ENCODE assay signal across 17 cellular contexts in the genomic region with DNA sequence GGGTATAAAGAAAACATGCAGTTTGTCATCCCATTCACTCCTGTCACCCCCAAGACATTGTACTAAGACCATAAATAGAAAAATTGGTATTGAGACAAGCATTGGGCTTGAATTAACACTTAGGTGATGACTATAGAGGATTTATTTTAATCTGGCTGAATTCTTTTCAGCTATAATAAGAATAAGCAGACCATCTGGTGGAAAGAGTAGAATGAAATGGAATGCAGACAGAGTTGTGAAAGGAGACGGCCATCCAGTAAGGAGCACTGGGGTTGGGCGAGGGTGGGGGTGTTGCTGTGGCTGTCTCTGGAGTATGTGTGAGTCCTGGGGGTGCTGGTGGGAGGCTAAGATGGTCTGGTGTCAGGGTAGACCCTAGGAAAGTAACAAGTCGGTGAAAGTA.
A peak's percentile ranks its signal among the peaks of the same experiment; 100 is the strongest.
DNase-seq lines count a peak whose midpoint lies in the region; ATAC-seq, FAIRE-seq and TF ChIP-seq lines count a peak whose summit lies in the region.
"Had no signal": no experiment of that assay in that cellular context is flagged by ENCODE, and none has a peak within 500 bp of the region (broad histone marks: within the 10 kb centered on the region; RNA-seq: fewer than 3 reads in every experiment).

No MANE protein-coding gene starts in this region.

- H3K27ac Mint-ChIP-seq in activated T-helper 17 cell treated with anti-CD3 and anti-CD28 coated beads, Interleukin-2, amount 50 U/mL, for 72 hours: peak overlapping the region; percentile 44

- H3K4me3 Mint-ChIP-seq in activated T-helper 17 cell treated with anti-CD3 and anti-CD28 coated beads, Interleukin-2, amount 50 U/mL, for 72 hours: no peak overlapping the region

- no peak for TF ChIP-seq POLR2A in A549 (IDR thresholded peaks at IDR 0.05; ENCODE audit: low read length)

- no peaks in the 10 kb centered on the region for H3K9me3 ChIP-seq in A549
- H3K9me3 ChIP-seq: left ventricle myocardium inferior, uterus had no signal

- H3K36me3 ChIP-seq in H7 (replicated peaks; ENCODE audit: control insufficient read depth, insufficient read depth, low read length): no peaks in the 10 kb centered on the region
- H3K36me3 ChIP-seq: left ventricle myocardium inferior, uterus had no signal

- no peak overlapping the region for H3K4me3 ChIP-seq in A549
- H3K4me3 ChIP-seq in fibroblast of villous mesenchyme (ENCODE audit: low read depth, low read length): no peak overlapping the region
- no peak overlapping the region for H3K4me3 ChIP-seq in H7 (ENCODE audit: insufficient read depth, low read depth, low read length)
- H3K4me3 ChIP-seq: left ventricle myocardium inferior, uterus had no signal

- H3K4me2 ChIP-seq in A549: peak overlapping the region; percentile 61

- FAIRE-seq in A549 (lab: Jason Lieb, UNC): no peak
- FAIRE-seq: HTR-8/SVneo had no signal

- H3K27ac ChIP-seq in A549: peak overlapping the region; percentile 74 to 84
- H3K27ac ChIP-seq: left ventricle myocardium inferior, uterus had no signal

- H3K27me3 ChIP-seq in H7 (ENCODE audit: control insufficient read depth, insufficient read depth, low read length): no peaks in the 10 kb centered on the region
- H3K27me3 ChIP-seq: uterus had no signal

- no peak for TF ChIP-seq RAD21 in A549 (conservative IDR thresholded peaks at IDR 0.05 in 1 of 2, IDR thresholded peaks at IDR 0.05 in 1 of 2)

- POLR2A ChIA-PET in A549 (lab: Yijun Ruan, JAX): interaction anchor here (3.0 kb wide), 1 partner anchor 124 kb away, joined by 14 read pairs; the partner anchor contains the start of gene IVNS1ABP

- peak in 1 of 2 experiments; percentile 37; a peak in 3 of 6 replicates for ATAC-seq in A549
- ATAC-seq in activated T-helper 17 cell treated with anti-CD3 and anti-CD28 coated beads, Interleukin-2, amount 50 U/mL, for 72 hours (replicated peaks): no peak

- H3K36me3 Mint-ChIP-seq in activated T-helper 17 cell treated with anti-CD3 and anti-CD28 coated beads, Interleukin-2, amount 50 U/mL, for 72 hours (ENCODE audit: low read depth): no peaks in the 10 kb centered on the region

- H3K9me3 Mint-ChIP-seq in activated T-helper 17 cell treated with anti-CD3 and anti-CD28 coated beads, Interleukin-2, amount 50 U/mL, for 72 hours: no peaks in the 10 kb centered on the region

- WGBS in A549 (ENCODE audit: missing lambda C conversion rate): 66% methylated on average over 3 of the region's 3 CpGs

- no peak for TF ChIP-seq CTCF in A549 (IDR thresholded peaks at IDR 0.05)
- TF ChIP-seq CTCF in fibroblast of villous mesenchyme (IDR thresholded peaks at IDR 0.05; ENCODE audit: insufficient read depth, low read depth, low read length): no peak
- TF ChIP-seq CTCF in GM20000 (IDR thresholded peaks at IDR 0.05; ENCODE audit: extremely low read depth, missing control alignments): no peak

- H3K4me1 ChIP-seq in A549: peaks cover 41% of the 10 kb centered on the region
- H3K4me1 ChIP-seq: uterus had no signal

- CTCF ChIA-PET in A549 (lab: Yijun Ruan, JAX): no interaction called here

- no peaks in the 10 kb centered on the region for H3K27me3 Mint-ChIP-seq in activated T-helper 17 cell treated with anti-CD3 and anti-CD28 coated beads, Interleukin-2, amount 50 U/mL, for 72 hours

- peaks cover 7% of the 10 kb centered on the region for H3K4me1 Mint-ChIP-seq in activated T-helper 17 cell treated with anti-CD3 and anti-CD28 coated beads, Interleukin-2, amount 50 U/mL, for 72 hours

- TF ChIP-seq EP300 in A549 (IDR thresholded peaks at IDR 0.05): no peak

- no peak for DNase-seq in A549 (ENCODE audit: low read depth in 1 of 2, low spot score in 1 of 2)
- peak; percentile 64 for DNase-seq in GM04503 (ENCODE audit: low read depth)
- DNase-seq in fibroblast of villous mesenchyme (ENCODE audit: low read depth): peak; percentile 7
- DNase-seq in GM20000 (ENCODE audit: low spot score): no peak
- no peak for DNase-seq in SW480 (ENCODE audit: low spot score)
- DNase-seq in H7: no peak
- no peak for DNase-seq in pons (ENCODE audit: low spot score)
- DNase-seq: activated CD4-positive, alpha-beta T cell treated with anti-CD3 and anti-CD28 coated beads for 1 hour; activated CD8-positive, alpha-beta memory T cell treated with anti-CD3 and anti-CD28 coated beads, Interleukin-2, amount 50 U/mL, for 4 hours; activated naive CD4-positive, alpha-beta T cell; cortex of kidney; left ventricle myocardium inferior; NCI-H1105; stimulated activated CD4-positive, alpha-beta T cell treated with anti-CD3 and anti-CD28 coated beads, Interleukin-2, amount 100 ng/mL, for 24 hours; uterus had no signal

TF ChIP-seq in A549, 52 proteins besides CTCF, POLR2A, EP300 and RAD21:
- TF ChIP-seq EHMT2 (IDR thresholded peaks at IDR 0.05; ENCODE audit: low read depth) (no peak), BCL3 (IDR thresholded peaks at IDR 0.05) (no peak)

Comparison
In these comparisons a context has a peak if more than half of its experiments do, and no peak if none do; other contexts are left out.
1. DNase-seq: peak in GM04503 (single experiment) and fibroblast of villous mesenchyme (single experiment); none in A549 (0 of 2), GM20000 (single experiment), SW480 (single experiment), H7 (single experiment) and pons (single experiment).